ENCODE assay signal across 19 cellular contexts in the genomic region with DNA sequence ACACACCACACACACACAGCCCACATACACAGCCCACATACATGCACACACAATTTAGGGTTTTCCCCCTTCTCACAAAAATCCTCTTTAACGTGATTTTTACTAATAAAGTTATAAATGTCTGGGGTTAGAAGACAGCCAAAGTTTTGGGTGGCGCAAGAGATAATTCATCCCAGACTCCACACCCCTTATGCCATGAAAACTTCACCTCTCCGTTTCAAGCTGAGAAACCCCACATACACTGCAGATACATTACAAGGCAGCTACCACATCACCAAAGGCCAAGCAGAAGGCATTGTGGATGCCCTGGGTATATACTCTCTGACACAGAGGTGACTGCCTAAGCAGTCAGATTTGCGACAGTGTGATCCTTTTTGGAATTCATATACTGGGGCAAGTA.
A peak's percentile ranks its signal among the peaks of the same experiment; 100 is the strongest.
DNase-seq lines count a peak whose midpoint lies in the region; TF ChIP-seq lines count a peak whose summit lies in the region.
"Had no signal": no experiment of that assay in that cellular context is flagged by ENCODE, and none has a peak within 500 bp of the region (broad histone marks: within the 10 kb centered on the region; RNA-seq: fewer than 3 reads in every experiment).

No MANE protein-coding gene starts in this region.

- no peak overlapping the region for H3K4me3 ChIP-seq in AG10803 (ENCODE audit: low read length)
- H3K4me3 ChIP-seq: SJSA1 had no signal

- H3K4me1 Mint-ChIP-seq in IgD-negative memory B cell (no peaks in the 10 kb centered on the region), progenitor cell of endocrine pancreas (ENCODE audit: low read depth) (peaks cover 20% of the 10 kb centered on the region)
- H3K4me1 Mint-ChIP-seq: B cell had no signal

- TF ChIP-seq CTCF in AG10803 (conservative IDR thresholded peaks at IDR 0.05; ENCODE audit: low read length) (no peak), progenitor cell of endocrine pancreas (IDR thresholded peaks at IDR 0.05; ENCODE audit: unreplicated experiment) (no peak)

- H3K4me3 Mint-ChIP-seq in IgD-negative memory B cell (no peak overlapping the region), progenitor cell of endocrine pancreas (ENCODE audit: low read depth) (no peak overlapping the region)
- H3K4me3 Mint-ChIP-seq: B cell, HFFc6 had no signal

- H3K9me3 Mint-ChIP-seq in IgD-negative memory B cell (no peaks in the 10 kb centered on the region), progenitor cell of endocrine pancreas (ENCODE audit: low read depth) (no peaks in the 10 kb centered on the region)
- H3K9me3 Mint-ChIP-seq: HFFc6 had no signal

- H3K27me3 Mint-ChIP-seq in IgD-negative memory B cell (peaks cover 3% of the 10 kb centered on the region), progenitor cell of endocrine pancreas (no peaks in the 10 kb centered on the region)

- H3K36me3 Mint-ChIP-seq in IgD-negative memory B cell: peaks cover 2% of the 10 kb centered on the region
- H3K36me3 Mint-ChIP-seq in progenitor cell of endocrine pancreas (ENCODE audit: insufficient read depth): peaks cover 6% of the 10 kb centered on the region

- DNase-seq in AG10803 (ENCODE audit: low read depth) (peak; percentile 52), fibroblast of gingiva (ENCODE audit: low read depth) (peak; percentile 69), progenitor cell of endocrine pancreas (ENCODE audit: low spot score, unreplicated experiment) (no peak), amygdala (lab: John Stamatoyannopoulos, UW) (no peak), NCI-H774 (lab: John Stamatoyannopoulos, UW) (no peak)
- no peak for DNase-seq in activated T-cell treated with anti-CD3 and anti-CD28 coated beads, Interleukin-2, amount 50 U/mL, for 48 hours
- DNase-seq: 8988T, EL, GF-D8, HFFc6, Karpas-422, MV-4-11, NCI-H1694 treated with DMSO at 0.1 percent for 48 hours, NCI-H2081 treated with DMSO at 0.1 percent for 48 hours, NCI-H2171 treated with DMSO at 0.1 percent for 48 hours, NCI-H524 treated with DMSO at 0.1 percent for 48 hours had no signal

- H3K27ac Mint-ChIP-seq in IgD-negative memory B cell (peak overlapping the region in 2 of 3 donors; percentile 31 to 67), progenitor cell of endocrine pancreas (peak overlapping the region; percentile 59)
- H3K27ac Mint-ChIP-seq: B cell, HFFc6 had no signal

Comparison
In these comparisons a context has a peak if more than half of its experiments do, and no peak if none do; other contexts are left out.
1. DNase-seq: peak in AG10803 (single experiment) and fibroblast of gingiva (single experiment); none in progenitor cell of endocrine pancreas (single experiment), activated T-cell treated with anti-CD3 and anti-CD28 coated beads, Interleukin-2, amount 50 U/mL, for 48 hours (0 of 2), amygdala (0 of 56) and NCI-H774 (single experiment).